In genomic region chr14:77094672-77095284, GRCh38 we compare ENCODE assay signal across 8 cellular contexts. TPM values are rescaled to one million over a fixed set of nuclear protein-coding genes. Genes with fewer than 3 reads are reported as not detected.
DNase-seq lines count a peak whose midpoint lies in the region; ATAC-seq and TF ChIP-seq lines count a peak whose summit lies in the region.

No MANE protein-coding gene starts in this region.

- intact Hi-C loops in Right ventricle myocardium inferior (cut with DNase I), result loop anchor here (2.0 to 10.0 kb wide), 4 partner anchors 52 to 380 kb away; partner anchors contain the start of gene IRF2BPL
- intact Hi-C loops in prostate gland (cut with DNase I), result loop anchor here (5.0 kb wide), 2 partner anchors 67 to 228 kb away; partner anchors contain the start of genes GSTZ1, IRF2BPL and POMT2
- intact Hi-C loops in aorta (cut with DNase I), result no loop called here

- no peak for TF ChIP-seq POLR2A in prostate gland (IDR thresholded peaks at IDR 0.05)

- no peak overlapping the region for H3K4me3 ChIP-seq in prostate gland
- H3K4me3 ChIP-seq in aorta (ENCODE audit: low read length in 2 of 2), result no peak overlapping the region

- WGBS in prostate gland, result 27% methylated on average over 8 of the region's 8 CpGs
- 22 to 24% methylated on average over 8 of the region's 8 CpGs for WGBS in aorta, 2 donors

- H3K27ac ChIP-seq in prostate gland, result no peak overlapping the region
- no peak overlapping the region for H3K27ac ChIP-seq in aorta (ENCODE audit: low read depth in 1 of 2, low read length in 2 of 2)

- DNase-seq in EL (peak; percentile 75), MV-4-11 (lab: John Stamatoyannopoulos, UW) (peak; percentile 75), SK-N-DZ (ENCODE audit: low spot score) (peak; percentile 77), Right ventricle myocardium inferior (ENCODE audit: missing footprints) (peak; percentile 78), prostate gland (ENCODE audit: low spot score) (peak; percentile 58), aorta (peak; percentile 82 to 91)
- peak; percentile 80 for DNase-seq in activated naive CD4-positive, alpha-beta T cell treated with anti-CD3 and anti-CD28 coated beads, Interleukin-2, amount 50 U/mL, for 16 hours

- H3K27me3 ChIP-seq in prostate gland (replicated peaks; ENCODE audit: insufficient read depth) (no peaks in the 10 kb centered on the region), aorta (ENCODE audit: control insufficient read depth in 1 of 2, insufficient read depth in 2 of 2, low read length in 1 of 2) (no peaks in the 10 kb centered on the region)

- H3K36me3 ChIP-seq in prostate gland (no peaks in the 10 kb centered on the region), aorta (ENCODE audit: control insufficient read depth in 1 of 2, insufficient read depth in 2 of 2, low read length in 1 of 2) (no peaks in the 10 kb centered on the region)

- no peaks in the 10 kb centered on the region for H3K9me3 ChIP-seq in prostate gland
- H3K9me3 ChIP-seq in aorta (ENCODE audit: control insufficient read depth, low read length), result no peaks in the 10 kb centered on the region

- TF ChIP-seq CTCF in prostate gland (IDR thresholded peaks at IDR 0.05), result peak; percentile 69 to 84 (median 74)

- ATAC-seq in Right ventricle myocardium inferior, result no peak
- no peak for ATAC-seq in aorta (ENCODE audit: low FRiP score)
- ATAC-seq in GM19467 (IDR thresholded peaks at IDR 0.05; ENCODE audit: unreplicated experiment), result no peak

- H3K4me1 ChIP-seq in prostate gland (replicated peaks) (no peaks in the 10 kb centered on the region), aorta (ENCODE audit: control insufficient read depth in 1 of 2, insufficient read depth in 2 of 2, low read length in 2 of 2) (no peaks in the 10 kb centered on the region)

RNA-seq across cellular contexts. Expression of gene CIPC, which starts 3.3 kb away (rescaled TPM):
- 22.1 and 24.0 TPM in 2 replicates for polyA plus RNA-seq in SK-N-DZ (2014; cell fraction: cytosol; rRNA removed)
- 8.5 and 11.2 TPM in 2 replicates for polyA plus RNA-seq in SK-N-DZ (2014; cell fraction: nucleus; rRNA removed)
- 72.7 TPM for total RNA-seq in Right ventricle myocardium inferior
- total RNA-seq in prostate gland, result 10 to 100 TPM; 45.1 to 63.3 TPM
- total RNA-seq in aorta, result 10 to 100 TPM; 23.1 to 24.4 TPM
- polyA plus RNA-seq in aorta, result 10 to 100 TPM in 1 of 2 donors, 1 to 10 TPM in 1; 8.1 to 11.0 TPM

RNA-seq across cellular contexts. Expression of gene ZDHHC22, which starts 46.8 kb away (rescaled TPM):
- polyA plus RNA-seq in SK-N-DZ (2014; cell fraction: cytosol; rRNA removed), result 1.6 and 3.5 TPM in 2 replicates
- 0.30 and 0.69 TPM in 2 replicates for polyA plus RNA-seq in SK-N-DZ (2014; cell fraction: nucleus; rRNA removed)
- total RNA-seq in Right ventricle myocardium inferior (not detected), prostate gland (under 1 TPM in 1 of 2 donors, not detected in 1; 0.11 TPM), aorta (not detected)
- not detected for polyA plus RNA-seq in aorta

Comparison
In these comparisons a context has a peak if more than half of its experiments do, and no peak if none do; other contexts are left out.
1. intact Hi-C loops: an anchor here in Right ventricle myocardium inferior (2.0 to 10.0 kb wide) and prostate gland (5.0 kb wide); none called in aorta.